ENCODE assay signal across 23 cellular contexts in the genomic region with DNA sequence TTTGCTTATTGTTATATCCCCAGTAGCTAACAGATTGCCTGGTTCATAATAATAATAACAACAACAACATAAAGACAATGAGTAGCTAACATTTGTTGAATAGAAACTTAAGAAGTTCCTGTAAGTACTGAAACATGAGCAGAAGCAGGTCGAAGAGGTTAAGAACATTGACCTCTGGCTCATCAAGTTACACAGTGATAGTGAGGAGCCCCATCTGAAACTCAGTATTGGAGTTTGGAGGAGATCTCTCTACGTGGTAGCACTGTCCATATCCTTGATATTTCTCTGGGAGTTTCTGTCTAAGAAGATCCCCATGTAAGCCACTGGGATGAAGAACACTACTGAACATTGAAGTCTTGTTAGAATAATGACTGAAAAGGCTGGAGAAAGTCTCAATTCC.
"Had no signal": no experiment of that assay in that cellular context is flagged by ENCODE, and none has a peak within 500 bp of the region (broad histone marks: within the 10 kb centered on the region; RNA-seq: fewer than 3 reads in every experiment).

No MANE protein-coding gene starts in this region.

- FAIRE-seq: HepG2, RCC 7860 had no signal

- H3K27me3 ChIP-seq: SJSA1 had no signal

- H3K4me3 ChIP-seq: SJSA1, SK-N-MC had no signal

- H3K9me3 ChIP-seq: SJSA1 had no signal

- H3K9ac ChIP-seq: KMS-11 had no signal

- H3K27ac ChIP-seq: KMS-11, SJSA1, SK-N-MC had no signal

- DNase-seq: IMR-90, MV-4-11, NCI-H1048, NCI-H1105, NCI-H1417 treated with DMSO at 0.1 percent for 48 hours, NCI-H187, NCI-H2029, NCI-H2081 treated with DMSO at 0.1 percent for 48 hours, NCI-H2171, NCI-H226, NCI-H446, NCI-H510A, NCI-H524 treated with DMSO at 0.1 percent for 48 hours, NCI-H69, NCI-H774, Right ventricle myocardium superior, RPMI8226, SIG-M5 had no signal

- ATAC-seq: HepG2 had no signal

- H3K36me3 ChIP-seq: SJSA1 had no signal

- H3K4me2 ChIP-seq: KMS-11 had no signal
